Comparison of ENCODE assay signal across 1 cellular context in genomic region chr7:77544523-77544922, GRCh38.
TF ChIP-seq lines count a peak whose summit lies in the region.

No MANE protein-coding gene starts in this region.

TF ChIP-seq in GM23338, 12 proteins besides CTCF, POLR2A, EP300 and RAD21 (continued from another document):
- TF ChIP-seq ZNF462 (CRISPR knock-in tag; IDR thresholded peaks at IDR 0.05) (no peak), REST (IDR thresholded peaks at IDR 0.05; ENCODE audit: unreplicated experiment) (no peak), POLR2AphosphoS5 (IDR thresholded peaks at IDR 0.05; ENCODE audit: low read depth) (no peak), NANOG (IDR thresholded peaks at IDR 0.05; ENCODE audit: borderline replicate concordance) (no peak), ZNF331 (CRISPR knock-in tag; IDR thresholded peaks at IDR 0.05; ENCODE audit: low read depth) (no peak), STAT1 (IDR thresholded peaks at IDR 0.05; ENCODE audit: unreplicated experiment) (no peak), JUNB (IDR thresholded peaks at IDR 0.05; ENCODE audit: unreplicated experiment) (no peak), EZH2 (IDR thresholded peaks at IDR 0.05; ENCODE audit: low read depth, unreplicated experiment) (no peak), CREB1 (CRISPR knock-in tag; IDR thresholded peaks at IDR 0.05; ENCODE audit: low read depth) (no peak), EZH2phosphoT487 (IDR thresholded peaks at IDR 0.05; ENCODE audit: unreplicated experiment) (no peak), ZNF114 (CRISPR knock-in tag; IDR thresholded peaks at IDR 0.05) (no peak)
